ENCODE assay signal across 1 cellular context in the genomic region with DNA sequence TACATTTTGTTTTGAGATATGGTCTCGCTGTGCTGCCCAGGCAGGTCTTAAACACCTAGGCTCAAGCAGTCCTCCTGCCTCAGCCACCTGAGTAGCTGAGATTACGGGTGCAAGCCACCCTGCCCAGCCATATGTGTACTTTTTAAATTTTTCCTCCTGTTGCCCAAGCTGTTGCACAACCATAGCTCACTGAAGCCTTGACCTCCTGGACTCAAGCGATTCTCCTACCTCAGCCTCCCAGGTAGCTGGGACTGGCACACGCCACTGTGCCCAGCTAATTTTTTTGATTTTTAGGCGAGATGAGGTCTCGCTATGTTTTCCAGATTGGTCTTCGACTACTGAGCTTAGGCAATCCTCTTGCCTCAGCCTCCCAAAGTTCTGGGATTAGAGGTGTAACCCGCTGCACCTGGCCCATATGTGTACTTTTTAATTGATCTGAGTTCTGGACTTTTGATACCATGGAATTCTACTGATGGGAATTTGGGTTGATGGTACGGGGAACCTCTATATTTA.
A peak's percentile ranks its signal among the peaks of the same experiment; 100 is the strongest.
TF ChIP-seq lines count a peak whose summit lies in the region.

No MANE protein-coding gene starts in this region.

TF ChIP-seq in HepG2, 621 proteins besides CTCF, POLR2A, EP300 and RAD21 (continued from another document and continues in another):
- TF ChIP-seq, protein P1, sequence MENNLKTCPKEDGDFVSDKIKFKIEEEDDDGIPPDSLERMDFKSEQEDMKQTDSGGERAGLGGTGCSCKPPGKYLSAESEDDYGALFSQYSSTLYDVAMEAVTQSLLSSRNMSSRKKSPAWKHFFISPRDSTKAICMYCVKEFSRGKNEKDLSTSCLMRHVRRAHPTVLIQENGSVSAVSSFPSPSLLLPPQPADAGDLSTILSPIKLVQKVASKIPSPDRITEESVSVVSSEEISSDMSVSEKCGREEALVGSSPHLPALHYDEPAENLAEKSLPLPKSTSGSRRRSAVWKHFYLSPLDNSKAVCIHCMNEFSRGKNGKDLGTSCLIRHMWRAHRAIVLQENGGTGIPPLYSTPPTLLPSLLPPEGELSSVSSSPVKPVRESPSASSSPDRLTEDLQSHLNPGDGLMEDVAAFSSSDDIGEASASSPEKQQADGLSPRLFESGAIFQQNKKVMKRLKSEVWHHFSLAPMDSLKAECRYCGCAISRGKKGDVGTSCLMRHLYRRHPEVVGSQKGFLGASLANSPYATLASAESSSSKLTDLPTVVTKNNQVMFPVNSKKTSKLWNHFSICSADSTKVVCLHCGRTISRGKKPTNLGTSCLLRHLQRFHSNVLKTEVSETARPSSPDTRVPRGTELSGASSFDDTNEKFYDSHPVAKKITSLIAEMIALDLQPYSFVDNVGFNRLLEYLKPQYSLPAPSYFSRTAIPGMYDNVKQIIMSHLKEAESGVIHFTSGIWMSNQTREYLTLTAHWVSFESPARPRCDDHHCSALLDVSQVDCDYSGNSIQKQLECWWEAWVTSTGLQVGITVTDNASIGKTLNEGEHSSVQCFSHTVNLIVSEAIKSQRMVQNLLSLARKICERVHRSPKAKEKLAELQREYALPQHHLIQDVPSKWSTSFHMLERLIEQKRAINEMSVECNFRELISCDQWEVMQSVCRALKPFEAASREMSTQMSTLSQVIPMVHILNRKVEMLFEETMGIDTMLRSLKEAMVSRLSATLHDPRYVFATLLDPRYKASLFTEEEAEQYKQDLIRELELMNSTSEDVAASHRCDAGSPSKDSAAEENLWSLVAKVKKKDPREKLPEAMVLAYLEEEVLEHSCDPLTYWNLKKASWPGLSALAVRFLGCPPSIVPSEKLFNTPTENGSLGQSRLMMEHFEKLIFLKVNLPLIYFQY (CRISPR knock-in tag; IDR thresholded peaks at IDR 0.05; ENCODE audit: borderline replicate concordance) = peak; percentile 90
- peak; percentile 67; the same call in 1 of the 2 replicates for TF ChIP-seq KDM2A (CRISPR knock-in tag; IDR thresholded peaks at IDR 0.05; ENCODE audit: borderline replicate concordance, low read depth)
- no peak for TF ChIP-seq ZNF432 (CRISPR knock-in tag; IDR thresholded peaks at IDR 0.05; ENCODE audit: borderline replicate concordance)
- TF ChIP-seq, protein P2, sequence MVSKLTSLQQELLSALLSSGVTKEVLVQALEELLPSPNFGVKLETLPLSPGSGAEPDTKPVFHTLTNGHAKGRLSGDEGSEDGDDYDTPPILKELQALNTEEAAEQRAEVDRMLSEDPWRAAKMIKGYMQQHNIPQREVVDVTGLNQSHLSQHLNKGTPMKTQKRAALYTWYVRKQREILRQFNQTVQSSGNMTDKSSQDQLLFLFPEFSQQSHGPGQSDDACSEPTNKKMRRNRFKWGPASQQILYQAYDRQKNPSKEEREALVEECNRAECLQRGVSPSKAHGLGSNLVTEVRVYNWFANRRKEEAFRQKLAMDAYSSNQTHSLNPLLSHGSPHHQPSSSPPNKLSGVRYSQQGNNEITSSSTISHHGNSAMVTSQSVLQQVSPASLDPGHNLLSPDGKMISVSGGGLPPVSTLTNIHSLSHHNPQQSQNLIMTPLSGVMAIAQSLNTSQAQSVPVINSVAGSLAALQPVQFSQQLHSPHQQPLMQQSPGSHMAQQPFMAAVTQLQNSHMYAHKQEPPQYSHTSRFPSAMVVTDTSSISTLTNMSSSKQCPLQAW (CRISPR knock-in tag; IDR thresholded peaks at IDR 0.05) = peak; percentile 94
- TF ChIP-seq, protein P3, sequence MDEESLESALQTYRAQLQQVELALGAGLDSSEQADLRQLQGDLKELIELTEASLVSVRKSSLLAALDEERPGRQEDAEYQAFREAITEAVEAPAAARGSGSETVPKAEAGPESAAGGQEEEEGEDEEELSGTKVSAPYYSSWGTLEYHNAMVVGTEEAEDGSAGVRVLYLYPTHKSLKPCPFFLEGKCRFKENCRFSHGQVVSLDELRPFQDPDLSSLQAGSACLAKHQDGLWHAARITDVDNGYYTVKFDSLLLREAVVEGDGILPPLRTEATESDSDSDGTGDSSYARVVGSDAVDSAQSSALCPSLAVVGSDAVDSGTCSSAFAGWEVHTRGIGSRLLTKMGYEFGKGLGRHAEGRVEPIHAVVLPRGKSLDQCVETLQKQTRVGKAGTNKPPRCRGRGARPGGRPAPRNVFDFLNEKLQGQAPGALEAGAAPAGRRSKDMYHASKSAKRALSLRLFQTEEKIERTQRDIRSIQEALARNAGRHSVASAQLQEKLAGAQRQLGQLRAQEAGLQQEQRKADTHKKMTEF (CRISPR knock-in tag; IDR thresholded peaks at IDR 0.05) = peak; percentile 96; the same call in 1 of the 2 replicates
- peak; percentile 100 for TF ChIP-seq CEBPB (IDR thresholded peaks at IDR 0.05; ENCODE audit: borderline replicate concordance, low read depth, low read length)
- 0 out of 2 replicates have a peak, but pooled peaks have one; percentile 63 for TF ChIP-seq ZNF317 (CRISPR knock-in tag; IDR thresholded peaks at IDR 0.05)
- TF ChIP-seq, protein P4, sequence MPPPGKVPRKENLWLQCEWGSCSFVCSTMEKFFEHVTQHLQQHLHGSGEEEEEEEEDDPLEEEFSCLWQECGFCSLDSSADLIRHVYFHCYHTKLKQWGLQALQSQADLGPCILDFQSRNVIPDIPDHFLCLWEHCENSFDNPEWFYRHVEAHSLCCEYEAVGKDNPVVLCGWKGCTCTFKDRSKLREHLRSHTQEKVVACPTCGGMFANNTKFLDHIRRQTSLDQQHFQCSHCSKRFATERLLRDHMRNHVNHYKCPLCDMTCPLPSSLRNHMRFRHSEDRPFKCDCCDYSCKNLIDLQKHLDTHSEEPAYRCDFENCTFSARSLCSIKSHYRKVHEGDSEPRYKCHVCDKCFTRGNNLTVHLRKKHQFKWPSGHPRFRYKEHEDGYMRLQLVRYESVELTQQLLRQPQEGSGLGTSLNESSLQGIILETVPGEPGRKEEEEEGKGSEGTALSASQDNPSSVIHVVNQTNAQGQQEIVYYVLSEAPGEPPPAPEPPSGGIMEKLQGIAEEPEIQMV (CRISPR knock-in tag; IDR thresholded peaks at IDR 0.05; ENCODE audit: low read depth) = no peak; the same call in 1 of the 2 replicates
- TF ChIP-seq KDM5A (IDR thresholded peaks at IDR 0.05; ENCODE audit: borderline replicate concordance, low read length) = no peak; the same call in 1 of the 2 replicates
- peak; percentile 84 for TF ChIP-seq NR2F2 (IDR thresholded peaks at IDR 0.05; ENCODE audit: borderline replicate concordance, low read depth)
- TF ChIP-seq, protein P5, sequence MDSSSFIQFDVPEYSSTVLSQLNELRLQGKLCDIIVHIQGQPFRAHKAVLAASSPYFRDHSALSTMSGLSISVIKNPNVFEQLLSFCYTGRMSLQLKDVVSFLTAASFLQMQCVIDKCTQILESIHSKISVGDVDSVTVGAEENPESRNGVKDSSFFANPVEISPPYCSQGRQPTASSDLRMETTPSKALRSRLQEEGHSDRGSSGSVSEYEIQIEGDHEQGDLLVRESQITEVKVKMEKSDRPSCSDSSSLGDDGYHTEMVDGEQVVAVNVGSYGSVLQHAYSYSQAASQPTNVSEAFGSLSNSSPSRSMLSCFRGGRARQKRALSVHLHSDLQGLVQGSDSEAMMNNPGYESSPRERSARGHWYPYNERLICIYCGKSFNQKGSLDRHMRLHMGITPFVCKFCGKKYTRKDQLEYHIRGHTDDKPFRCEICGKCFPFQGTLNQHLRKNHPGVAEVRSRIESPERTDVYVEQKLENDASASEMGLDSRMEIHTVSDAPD (CRISPR knock-in tag; IDR thresholded peaks at IDR 0.05) = peak; percentile 95
- no peak for TF ChIP-seq ZSCAN30 (CRISPR knock-in tag; IDR thresholded peaks at IDR 0.05)
- TF ChIP-seq ZNF713 (CRISPR knock-in tag; IDR thresholded peaks at IDR 0.05) = peak; percentile 82; the same call in 1 of the 2 replicates
- peak; percentile 86 for TF ChIP-seq ZNF430 (CRISPR knock-in tag; IDR thresholded peaks at IDR 0.05)
- no peak for TF ChIP-seq U2AF2 (IDR thresholded peaks at IDR 0.05; ENCODE audit: low read depth, low read length)
- TF ChIP-seq ZNF569 (CRISPR knock-in tag; IDR thresholded peaks at IDR 0.05; ENCODE audit: borderline replicate concordance) = no peak
- no peak; the same call in 1 of the 2 replicates for TF ChIP-seq TSC22D2 (CRISPR knock-in tag; IDR thresholded peaks at IDR 0.05; ENCODE audit: borderline replicate concordance)
- TF ChIP-seq, protein P6, sequence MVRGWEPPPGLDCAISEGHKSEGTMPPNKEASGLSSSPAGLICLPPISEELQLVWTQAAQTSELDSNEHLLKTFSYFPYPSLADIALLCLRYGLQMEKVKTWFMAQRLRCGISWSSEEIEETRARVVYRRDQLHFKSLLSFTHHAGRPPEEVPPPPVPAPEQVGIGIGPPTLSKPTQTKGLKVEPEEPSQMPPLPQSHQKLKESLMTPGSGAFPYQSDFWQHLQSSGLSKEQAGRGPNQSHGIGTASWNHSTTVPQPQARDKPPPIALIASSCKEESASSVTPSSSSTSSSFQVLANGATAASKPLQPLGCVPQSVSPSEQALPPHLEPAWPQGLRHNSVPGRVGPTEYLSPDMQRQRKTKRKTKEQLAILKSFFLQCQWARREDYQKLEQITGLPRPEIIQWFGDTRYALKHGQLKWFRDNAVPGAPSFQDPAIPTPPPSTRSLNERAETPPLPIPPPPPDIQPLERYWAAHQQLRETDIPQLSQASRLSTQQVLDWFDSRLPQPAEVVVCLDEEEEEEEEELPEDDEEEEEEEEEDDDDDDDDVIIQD (CRISPR knock-in tag; IDR thresholded peaks at IDR 0.05; ENCODE audit: low read depth) = peak; percentile 96
- TF ChIP-seq SRSF9 (IDR thresholded peaks at IDR 0.05; ENCODE audit: borderline replicate concordance, insufficient read depth, low read depth, low read length, poor library complexity, severe bottlenecking) = no peak
- TF ChIP-seq CBX5 (CRISPR knock-in tag; IDR thresholded peaks at IDR 0.05; ENCODE audit: borderline replicate concordance) = peak; percentile 99
- TF ChIP-seq, protein P7, sequence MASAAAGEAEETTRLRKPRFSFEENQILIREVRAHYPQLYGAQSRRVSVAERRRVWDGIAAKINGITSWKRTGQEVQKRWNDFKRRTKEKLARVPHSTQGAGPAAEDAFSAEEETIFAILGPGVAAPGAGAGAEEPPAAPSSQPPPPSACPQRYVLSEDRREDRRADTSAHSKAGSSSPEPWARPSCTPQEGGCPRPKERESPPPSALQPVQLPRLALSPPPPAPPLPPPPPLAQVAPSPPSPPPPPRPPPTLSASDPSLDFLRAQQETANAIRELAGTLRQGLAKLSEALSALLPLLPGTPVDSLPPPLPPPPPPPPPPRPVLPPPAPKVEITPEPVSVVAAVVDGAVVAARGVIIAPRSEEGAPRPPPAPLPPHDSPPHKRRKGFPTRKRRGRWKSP (CRISPR knock-in tag; IDR thresholded peaks at IDR 0.05) = 0 out of 2 replicates have a peak, but pooled peaks have one; percentile 81
- TF ChIP-seq SOX13 (IDR thresholded peaks at IDR 0.05) = 0 out of 2 replicates have a peak, but pooled peaks have one; percentile 57
- peak in 1 of 2 experiments; percentile 92; a peak in 2 of 4 replicates for TF ChIP-seq SOX13 (CRISPR knock-in tag; conservative IDR thresholded peaks at IDR 0.05 in 1 of 2, IDR thresholded peaks at IDR 0.05 in 1 of 2)
- no peak for TF ChIP-seq FOXM1 (CRISPR knock-in tag; IDR thresholded peaks at IDR 0.05)
- TF ChIP-seq, protein P8, sequence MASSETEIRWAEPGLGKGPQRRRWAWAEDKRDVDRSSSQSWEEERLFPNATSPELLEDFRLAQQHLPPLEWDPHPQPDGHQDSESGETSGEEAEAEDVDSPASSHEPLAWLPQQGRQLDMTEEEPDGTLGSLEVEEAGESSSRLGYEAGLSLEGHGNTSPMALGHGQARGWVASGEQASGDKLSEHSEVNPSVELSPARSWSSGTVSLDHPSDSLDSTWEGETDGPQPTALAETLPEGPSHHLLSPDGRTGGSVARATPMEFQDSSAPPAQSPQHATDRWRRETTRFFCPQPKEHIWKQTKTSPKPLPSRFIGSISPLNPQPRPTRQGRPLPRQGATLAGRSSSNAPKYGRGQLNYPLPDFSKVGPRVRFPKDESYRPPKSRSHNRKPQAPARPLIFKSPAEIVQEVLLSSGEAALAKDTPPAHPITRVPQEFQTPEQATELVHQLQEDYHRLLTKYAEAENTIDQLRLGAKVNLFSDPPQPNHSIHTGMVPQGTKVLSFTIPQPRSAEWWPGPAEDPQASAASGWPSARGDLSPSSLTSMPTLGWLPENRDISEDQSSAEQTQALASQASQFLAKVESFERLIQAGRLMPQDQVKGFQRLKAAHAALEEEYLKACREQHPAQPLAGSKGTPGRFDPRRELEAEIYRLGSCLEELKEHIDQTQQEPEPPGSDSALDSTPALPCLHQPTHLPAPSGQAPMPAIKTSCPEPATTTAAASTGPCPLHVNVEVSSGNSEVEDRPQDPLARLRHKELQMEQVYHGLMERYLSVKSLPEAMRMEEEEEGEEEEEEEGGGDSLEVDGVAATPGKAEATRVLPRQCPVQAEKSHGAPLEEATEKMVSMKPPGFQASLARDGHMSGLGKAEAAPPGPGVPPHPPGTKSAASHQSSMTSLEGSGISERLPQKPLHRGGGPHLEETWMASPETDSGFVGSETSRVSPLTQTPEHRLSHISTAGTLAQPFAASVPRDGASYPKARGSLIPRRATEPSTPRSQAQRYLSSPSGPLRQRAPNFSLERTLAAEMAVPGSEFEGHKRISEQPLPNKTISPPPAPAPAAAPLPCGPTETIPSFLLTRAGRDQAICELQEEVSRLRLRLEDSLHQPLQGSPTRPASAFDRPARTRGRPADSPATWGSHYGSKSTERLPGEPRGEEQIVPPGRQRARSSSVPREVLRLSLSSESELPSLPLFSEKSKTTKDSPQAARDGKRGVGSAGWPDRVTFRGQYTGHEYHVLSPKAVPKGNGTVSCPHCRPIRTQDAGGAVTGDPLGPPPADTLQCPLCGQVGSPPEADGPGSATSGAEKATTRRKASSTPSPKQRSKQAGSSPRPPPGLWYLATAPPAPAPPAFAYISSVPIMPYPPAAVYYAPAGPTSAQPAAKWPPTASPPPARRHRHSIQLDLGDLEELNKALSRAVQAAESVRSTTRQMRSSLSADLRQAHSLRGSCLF (CRISPR knock-in tag; IDR thresholded peaks at IDR 0.05; ENCODE audit: borderline replicate concordance) = 0 out of 2 replicates have a peak, but pooled peaks have one; percentile 77
- TF ChIP-seq SAP130 (CRISPR knock-in tag; IDR thresholded peaks at IDR 0.05; ENCODE audit: low read depth) = peak; percentile 94
- TF ChIP-seq, protein P9, sequence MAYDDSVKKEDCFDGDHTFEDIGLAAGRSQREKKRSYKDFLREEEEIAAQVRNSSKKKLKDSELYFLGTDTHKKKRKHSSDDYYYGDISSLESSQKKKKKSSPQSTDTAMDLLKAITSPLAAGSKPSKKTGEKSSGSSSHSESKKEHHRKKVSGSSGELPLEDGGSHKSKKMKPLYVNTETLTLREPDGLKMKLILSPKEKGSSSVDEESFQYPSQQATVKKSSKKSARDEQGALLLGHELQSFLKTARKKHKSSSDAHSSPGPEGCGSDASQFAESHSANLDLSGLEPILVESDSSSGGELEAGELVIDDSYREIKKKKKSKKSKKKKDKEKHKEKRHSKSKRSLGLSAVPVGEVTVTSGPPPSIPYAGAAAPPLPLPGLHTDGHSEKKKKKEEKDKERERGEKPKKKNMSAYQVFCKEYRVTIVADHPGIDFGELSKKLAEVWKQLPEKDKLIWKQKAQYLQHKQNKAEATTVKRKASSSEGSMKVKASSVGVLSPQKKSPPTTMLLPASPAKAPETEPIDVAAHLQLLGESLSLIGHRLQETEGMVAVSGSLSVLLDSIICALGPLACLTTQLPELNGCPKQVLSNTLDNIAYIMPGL (CRISPR knock-in tag; IDR thresholded peaks at IDR 0.05; ENCODE audit: borderline replicate concordance in 1 of 2, low read depth in 1 of 2) = peak; percentile 60 to 76
- peak; percentile 85 for TF ChIP-seq SIX1 (CRISPR knock-in tag; IDR thresholded peaks at IDR 0.05; ENCODE audit: borderline replicate concordance)
- peak; percentile 82; the same call in 1 of the 2 replicates for TF ChIP-seq ZFP36L1 (CRISPR knock-in tag; IDR thresholded peaks at IDR 0.05)
- TF ChIP-seq BRCA1 (CRISPR knock-in tag; IDR thresholded peaks at IDR 0.05) = no peak
